Comparison of ENCODE assay signal across 23 cellular contexts in the genomic region with DNA sequence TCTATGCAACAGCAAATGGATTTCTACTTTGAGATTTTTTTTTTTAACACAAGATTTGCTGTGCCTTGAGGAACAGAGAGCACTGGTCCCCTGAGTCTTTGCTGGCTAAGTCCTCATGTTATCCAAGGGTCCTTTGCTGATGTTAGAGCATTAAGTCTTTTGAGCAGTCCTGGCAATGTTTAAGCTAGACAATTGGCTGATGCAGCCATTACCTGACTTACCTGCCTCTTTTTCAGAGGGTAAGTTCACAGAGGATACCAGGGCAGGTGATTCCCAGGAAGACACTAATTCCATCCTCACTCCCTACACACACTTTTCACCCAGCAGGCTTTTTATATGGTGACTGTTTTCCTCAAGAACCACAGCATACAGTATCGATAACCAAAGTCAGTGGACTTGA.
A peak's percentile ranks its signal among the peaks of the same experiment; 100 is the strongest.
DNase-seq lines count a peak whose midpoint lies in the region; ATAC-seq, FAIRE-seq and TF ChIP-seq lines count a peak whose summit lies in the region.
"Had no signal": no experiment of that assay in that cellular context is flagged by ENCODE, and none has a peak within 500 bp of the region (broad histone marks: within the 10 kb centered on the region; RNA-seq: fewer than 3 reads in every experiment).

No MANE protein-coding gene starts in this region.

- ATAC-seq in HepG2 (no peak), right lobe of liver (no peak), IMR-90 (ENCODE audit: low read depth) (no peak), GM19035 (IDR thresholded peaks at IDR 0.05; ENCODE audit: unreplicated experiment) (no peak), HG03095 (IDR thresholded peaks at IDR 0.05; ENCODE audit: unreplicated experiment) (no peak)

- H3K79me1 ChIP-seq in IMR-90 (ENCODE audit: low read depth in 1 of 2, low read length in 2 of 2): no peaks in the 10 kb centered on the region

- no peak overlapping the region for H3K4me2 ChIP-seq in HepG2 (ENCODE audit: low read depth, low read length)
- no peak overlapping the region for H3K4me2 ChIP-seq in IMR-90 (ENCODE audit: low read depth, low read length)
- H3K4me2 ChIP-seq in neural progenitor cell: no peak overlapping the region
- H3K4me2 ChIP-seq in PC-9: no peak overlapping the region
- H3K4me2 ChIP-seq: BLaER1 had no signal

- no peak overlapping the region for H2BK15ac ChIP-seq in IMR-90 (ENCODE audit: low read depth, low read length)

- H4K91ac ChIP-seq in IMR-90 (ENCODE audit: insufficient read depth, low read depth, low read length): no peak overlapping the region

- 0 out of 2 replicates have a peak overlapping the region, but pooled peaks have one; percentile 19 for H3K14ac ChIP-seq in IMR-90 (replicated peaks; ENCODE audit: low read depth, low read length)

- H3K23ac ChIP-seq in IMR-90 (ENCODE audit: low read depth, low read length): no peak overlapping the region

- no peaks in the 10 kb centered on the region for H3K9me2 ChIP-seq in PC-9 (ENCODE audit: insufficient read depth)

- TF ChIP-seq POLR2A in HepG2 (IDR thresholded peaks at IDR 0.05; ENCODE audit: insufficient read depth in 1 of 2, low read depth in 2 of 2, low read length in 2 of 2) (no peak), right lobe of liver (IDR thresholded peaks at IDR 0.05) (no peak), IMR-90 (IDR thresholded peaks at IDR 0.05; ENCODE audit: low read depth, low read length) (no peak)

- no peak overlapping the region for H4K5ac ChIP-seq in IMR-90 (ENCODE audit: low read depth, low read length)

- BruUV-seq in HepG2 (replicated peaks; lab: Mats Ljungman, UMichigan): no TSS peak
- BruUV-seq in IMR-90 (replicated peaks; lab: Mats Ljungman, UMichigan): no TSS peak
- BruUV-seq in PC-9 (replicated peaks; lab: Mats Ljungman, UMichigan): no TSS peak

- no peak overlapping the region for H3K4ac ChIP-seq in IMR-90 (ENCODE audit: low read depth, low read length)

- peaks cover 3% of the 10 kb centered on the region for H3K27me3 Mint-ChIP-seq in neural progenitor cell (ENCODE audit: insufficient read depth, low read depth)
- H3K27me3 Mint-ChIP-seq: CD4-positive, alpha-beta memory T cell; CD4-positive, CD25-positive, alpha-beta regulatory T cell; CD8-positive, alpha-beta memory T cell had no signal

- DNase-seq in HepG2 (ENCODE audit: low spot score): no peak
- no peak for DNase-seq in right lobe of liver
- DNase-seq in IMR-90: no peak
- DNase-seq in neural progenitor cell (ENCODE audit: low spot score): no peak
- no peak for DNase-seq in PC-9
- DNase-seq: ACHN; BE2C; C1 segment of cervical spinal cord; Calu3; CD4-positive, alpha-beta memory T cell; CD4-positive, CD25-positive, alpha-beta regulatory T cell; CD8-positive, alpha-beta memory T cell; COR-L47; DMS79 treated with DMSO at 0.1 percent for 48 hours; GF-D8 had no signal

- peaks cover 3% of the 10 kb centered on the region; the same call in 1 of the 2 replicates for H3K9me1 ChIP-seq in IMR-90 (ENCODE audit: insufficient read depth, low read length)

- no peak overlapping the region for H3K27ac ChIP-seq in HepG2 (ENCODE audit: extremely low read length, insufficient read depth, low read length)
- H3K27ac ChIP-seq in right lobe of liver: no peak overlapping the region
- no peak overlapping the region for H3K27ac ChIP-seq in IMR-90 (ENCODE audit: insufficient read depth, low read length)
- H3K27ac ChIP-seq in neural progenitor cell: no peak overlapping the region
- H3K27ac ChIP-seq in PC-9: no peak overlapping the region
- H3K27ac ChIP-seq: 22Rv1, BLaER1 had no signal

- H3K27ac Mint-ChIP-seq in neural progenitor cell: peak overlapping the region; percentile 2
- H3K27ac Mint-ChIP-seq: CD4-positive, alpha-beta memory T cell; CD4-positive, CD25-positive, alpha-beta regulatory T cell; CD8-positive, alpha-beta memory T cell had no signal

- no peaks in the 10 kb centered on the region for H3K79me2 ChIP-seq in HepG2 (ENCODE audit: insufficient read depth, low read length)
- H3K79me2 ChIP-seq in neural progenitor cell (ENCODE audit: low read depth): no peaks in the 10 kb centered on the region
- H3K79me2 ChIP-seq in PC-9 (ENCODE audit: low read depth): no peaks in the 10 kb centered on the region

- dilution Hi-C loops in IMR-90 (cut with HindIII; ENCODE audit: low sequenced_read_pairs, unreplicated experiment): no loop called here

- 32% methylated on average over 1 of the region's 1 CpG for WGBS in HepG2 (ENCODE audit: low lambda C conversion rate)
- no CpG with 5 or more reads among the region's 1 CpG for WGBS in right lobe of liver (ENCODE audit: insufficient coverage, low coverage, low lambda C conversion rate, missing lambda C conversion rate)
- no CpG with 5 or more reads among the region's 1 CpG for WGBS in IMR-90 (ENCODE audit: extremely low coverage in 2 of 2, insufficient read length in 1 of 2), 2 experiments

- CTCF ChIA-PET in HepG2 (lab: Yijun Ruan, JAX; ENCODE audit: low intra/inter-chr PET ratio, low total read pairs) (no interaction called here), IMR-90 (lab: Yijun Ruan, JAX) (interaction anchor here (0.7 to 1.2 kb wide), 2 partner anchors 15 to 540 kb away, joined by 3 to 7 read pairs; no protein-coding TSS in a partner anchor), PC-9 (lab: Charles Lee) (interaction anchor here (0.6 to 1.4 kb wide), 4 partner anchors 15 to 1309 kb away, joined by 3 read pairs; no protein-coding TSS in a partner anchor)

- H3K9me3 ChIP-seq in HepG2 (ENCODE audit: low read length): peaks cover 85% of the 10 kb centered on the region
- H3K9me3 ChIP-seq in right lobe of liver: no peaks in the 10 kb centered on the region
- H3K9me3 ChIP-seq in IMR-90 (ENCODE audit: control insufficient read depth, insufficient read depth, low read length): no peaks in the 10 kb centered on the region
- H3K9me3 ChIP-seq in neural progenitor cell (ENCODE audit: low read depth): no peaks in the 10 kb centered on the region
- no peaks in the 10 kb centered on the region for H3K9me3 ChIP-seq in PC-9 (ENCODE audit: insufficient read depth, low read depth)
- H3K9me3 ChIP-seq: BE2C, BLaER1 had no signal

- TF ChIP-seq RAD21 in HepG2 (CRISPR knock-in tag; IDR thresholded peaks at IDR 0.05) (no peak), IMR-90 (IDR thresholded peaks at IDR 0.05; ENCODE audit: low read length) (no peak)

- H3K27me3 ChIP-seq in HepG2 (ENCODE audit: control insufficient read depth in 1 of 2, insufficient read depth in 2 of 2, low read length in 2 of 2): no peaks in the 10 kb centered on the region
- H3K27me3 ChIP-seq in right lobe of liver: no peaks in the 10 kb centered on the region
- no peaks in the 10 kb centered on the region for H3K27me3 ChIP-seq in IMR-90 (ENCODE audit: control insufficient read depth, insufficient read depth, low read length)
- no peaks in the 10 kb centered on the region for H3K27me3 ChIP-seq in neural progenitor cell
- H3K27me3 ChIP-seq in PC-9 (ENCODE audit: insufficient read depth, low read depth): no peaks in the 10 kb centered on the region
- H3K27me3 ChIP-seq: BE2C, BLaER1 had no signal

- H2AFZ ChIP-seq in HepG2 (ENCODE audit: low read length) (no peak overlapping the region), IMR-90 (replicated peaks; ENCODE audit: low read length, poor library complexity) (no peak overlapping the region), neural progenitor cell (replicated peaks) (no peak overlapping the region), PC-9 (no peak overlapping the region)

- H3K4me3 Mint-ChIP-seq in neural progenitor cell: no peak overlapping the region
- H3K4me3 Mint-ChIP-seq: CD14-positive monocyte; CD4-positive, alpha-beta memory T cell; CD8-positive, alpha-beta memory T cell had no signal

- intact Hi-C loops in HepG2 (cut with micrococcal nuclease; ENCODE audit: unreplicated experiment) (no loop called here), right lobe of liver (cut with DNase I) (no loop called here), IMR-90 (cut with micrococcal nuclease) (no loop called here), PC-9 (cut with micrococcal nuclease; ENCODE audit: unreplicated experiment) (loop anchor here (2.0 kb wide), 1 partner anchor 78 kb away; no protein-coding TSS in a partner anchor)

- no peak overlapping the region for H2AK9ac ChIP-seq in IMR-90 (replicated peaks; ENCODE audit: low read depth, low read length, poor library complexity)

- no peak overlapping the region for H4K8ac ChIP-seq in IMR-90 (ENCODE audit: low read depth in 2 of 2, low read length in 2 of 2)

- no peaks in the 10 kb centered on the region for H3K9me3 Mint-ChIP-seq in neural progenitor cell

- no peak overlapping the region for H2AK5ac ChIP-seq in IMR-90 (ENCODE audit: low read depth, low read length)

- H3K4me3 ChIP-seq in HepG2 (replicated peaks in 1 of 3; ENCODE audit: insufficient read depth in 1 of 3, low read depth in 2 of 3, low read length in 3 of 3): no peak overlapping the region
- H3K4me3 ChIP-seq in right lobe of liver: no peak overlapping the region
- no peak overlapping the region for H3K4me3 ChIP-seq in IMR-90 (ENCODE audit: insufficient read depth, low read depth, low read length)
- H3K4me3 ChIP-seq in neural progenitor cell: no peak overlapping the region
- H3K4me3 ChIP-seq in PC-9: no peak overlapping the region
- H3K4me3 ChIP-seq: BLaER1 had no signal

- no peak overlapping the region for H2BK120ac ChIP-seq in IMR-90 (ENCODE audit: low read depth, low read length)

- TF ChIP-seq CTCF in HepG2 (CRISPR knock-in tag; IDR thresholded peaks at IDR 0.05) (no peak), right lobe of liver (IDR thresholded peaks at IDR 0.05) (no peak), IMR-90 (conservative IDR thresholded peaks at IDR 0.05; ENCODE audit: low read depth, low read length) (no peak), neural progenitor cell (IDR thresholded peaks at IDR 0.05) (no peak), PC-9 (conservative IDR thresholded peaks at IDR 0.05) (no peak)

- H3K36me3 Mint-ChIP-seq in neural progenitor cell: no peaks in the 10 kb centered on the region
- H3K36me3 Mint-ChIP-seq: CD14-positive monocyte; CD4-positive, alpha-beta memory T cell; CD4-positive, CD25-positive, alpha-beta regulatory T cell had no signal

- H3K36me3 ChIP-seq in HepG2 (replicated peaks in 1 of 2; ENCODE audit: control insufficient read depth in 1 of 2, insufficient read depth in 2 of 2, low read length in 2 of 2) (no peaks in the 10 kb centered on the region), right lobe of liver (no peaks in the 10 kb centered on the region), IMR-90 (ENCODE audit: control insufficient read depth, insufficient read depth, low read length) (no peaks in the 10 kb centered on the region), neural progenitor cell (no peaks in the 10 kb centered on the region), PC-9 (ENCODE audit: low read depth) (no peaks in the 10 kb centered on the region)
- H3K36me3 ChIP-seq: BE2C, BLaER1 had no signal

- H3K18ac ChIP-seq in IMR-90 (ENCODE audit: low read depth, low read length): no peak overlapping the region

- H2BK20ac ChIP-seq in IMR-90 (ENCODE audit: low read depth, low read length): no peak overlapping the region; the same call in 1 of the 2 replicates

- H4K20me1 ChIP-seq in HepG2 (ENCODE audit: insufficient read depth, low read length) (no peaks in the 10 kb centered on the region), IMR-90 (ENCODE audit: insufficient read depth, low read length) (no peaks in the 10 kb centered on the region), neural progenitor cell (ENCODE audit: low read depth) (no peaks in the 10 kb centered on the region), PC-9 (ENCODE audit: insufficient read depth) (no peaks in the 10 kb centered on the region)
- H4K20me1 ChIP-seq: BLaER1 had no signal

- peaks cover 7% of the 10 kb centered on the region for H3K4me1 Mint-ChIP-seq in neural progenitor cell
- H3K4me1 Mint-ChIP-seq: CD14-positive monocyte; CD4-positive, alpha-beta memory T cell; CD4-positive, CD25-positive, alpha-beta regulatory T cell; CD8-positive, alpha-beta memory T cell had no signal

- H3F3A ChIP-seq in neural progenitor cell (ENCODE audit: low read depth) (no peaks in the 10 kb centered on the region), PC-9 (ENCODE audit: insufficient read depth, low read depth) (no peaks in the 10 kb centered on the region)

- FAIRE-seq in HepG2 (lab: Jason Lieb, UNC): no peak
- FAIRE-seq: D721Med, G401.6, GM12891 had no signal

- TF ChIP-seq EP300 in HepG2 (IDR thresholded peaks at IDR 0.05; ENCODE audit: low read depth in 2 of 2, low read length in 2 of 2) (no peak), HepG2 (CRISPR knock-in tag; IDR thresholded peaks at IDR 0.05; ENCODE audit: borderline replicate concordance) (no peak)

- H3K9ac ChIP-seq in HepG2 (ENCODE audit: insufficient read depth, low read depth, low read length) (no peak overlapping the region), IMR-90 (ENCODE audit: low read depth, low read length) (no peak overlapping the region), neural progenitor cell (no peak overlapping the region)
- H3K9ac ChIP-seq: BLaER1 had no signal

- in situ Hi-C loops in HepG2 (cut with HindIII; ENCODE audit: extremely low pct_ligation_motif_present, low pct_unique_long_range_greater_than_20kb) (no loop called here), IMR-90 (cut with MboI; ENCODE audit: low sequenced_read_pairs) (no loop called here)

- POLR2A ChIA-PET in HepG2 (lab: Yijun Ruan, JAX) (no interaction called here), IMR-90 (lab: Charles Lee; ENCODE audit: unreplicated experiment) (no interaction called here), PC-9 (lab: Charles Lee; ENCODE audit: unreplicated experiment) (interaction anchor here (0.6 kb wide), 1 partner anchor 1228 kb away, joined by 3 read pairs; no protein-coding TSS in a partner anchor)

- no peak overlapping the region for H3K56ac ChIP-seq in IMR-90 (ENCODE audit: extremely low read depth, insufficient read depth, low read length)

- no peaks in the 10 kb centered on the region for H3K4me1 ChIP-seq in HepG2 (ENCODE audit: insufficient read depth, low read length)
- H3K4me1 ChIP-seq in right lobe of liver: no peaks in the 10 kb centered on the region
- no peaks in the 10 kb centered on the region for H3K4me1 ChIP-seq in IMR-90 (ENCODE audit: control insufficient read depth, insufficient read depth, low read length)
- H3K4me1 ChIP-seq in neural progenitor cell: no peaks in the 10 kb centered on the region
- H3K4me1 ChIP-seq in PC-9 (replicated peaks; ENCODE audit: insufficient read depth): no peaks in the 10 kb centered on the region; the same call in 1 of the 2 replicates
- H3K4me1 ChIP-seq: BE2C had no signal

- no peak overlapping the region for H2BK5ac ChIP-seq in IMR-90 (ENCODE audit: low read depth, low read length, poor library complexity, severe bottlenecking)
